Comparison of ENCODE assay signal across 21 cellular contexts in genomic region chr17:56772442-56772841, GRCh38.
DNase-seq lines count a peak whose midpoint lies in the region; ATAC-seq, FAIRE-seq and TF ChIP-seq lines count a peak whose summit lies in the region.
"Had no signal": no experiment of that assay in that cellular context is flagged by ENCODE, and none has a peak within 500 bp of the region (broad histone marks: within the 10 kb centered on the region; RNA-seq: fewer than 3 reads in every experiment).

No MANE protein-coding gene starts in this region.

- CTCF ChIA-PET in A549 (lab: Yijun Ruan, JAX): interaction anchor here (1.8 to 3.5 kb wide), 4 partner anchors 8 to 180 kb away, joined by 6 to 40 read pairs (median 11); partner anchors contain the start of gene NOG
- CTCF ChIA-PET in WTC11 (lab: Charles Lee): interaction anchor here (1.4 to 3.8 kb wide), 3 partner anchors 8 to 57 kb away, joined by 4 to 26 read pairs (median 5); no protein-coding TSS in a partner anchor

- DNase-seq in A549 (ENCODE audit: low read depth in 1 of 2, low spot score in 1 of 2) (no peak), HuH-7.5 (ENCODE audit: low spot score) (peak; percentile 47), WTC11 (ENCODE audit: low spot score) (no peak), GM03348 (ENCODE audit: low spot score) (no peak), NCI-H1694 treated with DMSO at 0.1 percent for 48 hours (lab: John Stamatoyannopoulos, UW) (no peak), anterior cingulate cortex (lab: John Stamatoyannopoulos, UW) (no peak), iPS-NIHi7 (ENCODE audit: extremely low spot score) (no peak)
- DNase-seq: 8988T; Caco-2; CD4-positive, CD25-positive, alpha-beta regulatory T cell; CD8-positive, alpha-beta T cell; DMS79; EL; GDM1; GOT3; HFFc6 had no signal

- POLR2A ChIA-PET in A549 (lab: Yijun Ruan, JAX) (no interaction called here), WTC11 (lab: Charles Lee) (no interaction called here)

- ATAC-seq in A549 (no peak), WTC11 (no peak)
- ATAC-seq: CD8-positive, alpha-beta T cell had no signal

- H3K9me3 Mint-ChIP-seq in WTC11: no peaks in the 10 kb centered on the region
- H3K9me3 Mint-ChIP-seq: CD4-positive, CD25-positive, alpha-beta regulatory T cell; CD8-positive, alpha-beta T cell; HFFc6 had no signal

- TF ChIP-seq POLR2A in A549 (IDR thresholded peaks at IDR 0.05; ENCODE audit: low read length): no peak

- H3K9me3 ChIP-seq in A549 (no peaks in the 10 kb centered on the region), liver (ENCODE audit: control insufficient read depth in 4 of 4, low read length in 3 of 4) (no peaks in the 10 kb centered on the region)
- H3K9me3 ChIP-seq: Caco-2, HAP-1 had no signal

- H3K27ac Mint-ChIP-seq in WTC11: no peak overlapping the region
- H3K27ac Mint-ChIP-seq: CD4-positive, CD25-positive, alpha-beta regulatory T cell; CD8-positive, alpha-beta T cell; HFFc6 had no signal

- 41% methylated on average over 8 of the region's 8 CpGs for WGBS in A549 (ENCODE audit: missing lambda C conversion rate)
- 26% methylated on average over 8 of the region's 8 CpGs for WGBS in liver

- H3K4me1 Mint-ChIP-seq in WTC11: no peaks in the 10 kb centered on the region

- no peak for FAIRE-seq in A549 (lab: Jason Lieb, UNC)
- FAIRE-seq: GM12892, H54 had no signal

- H3K27me3 ChIP-seq in liver (ENCODE audit: control insufficient read depth in 4 of 4, insufficient read depth in 4 of 4, low read length in 3 of 4): no peaks in the 10 kb centered on the region

- H3K27me3 Mint-ChIP-seq in WTC11 (ENCODE audit: low read depth): peaks cover 7% of the 10 kb centered on the region; the same call in 1 of the 2 replicates
- H3K27me3 Mint-ChIP-seq: CD4-positive, CD25-positive, alpha-beta regulatory T cell had no signal

- H3K9ac ChIP-seq in liver (ENCODE audit: low read depth in 1 of 2, low read length in 2 of 2): no peak overlapping the region

- no peak overlapping the region for H3K4me3 Mint-ChIP-seq in WTC11
- H3K4me3 Mint-ChIP-seq: CD4-positive, CD25-positive, alpha-beta regulatory T cell; CD8-positive, alpha-beta T cell; HFFc6 had no signal

- H3K4me2 ChIP-seq in A549: no peak overlapping the region

- TF ChIP-seq RAD21 in A549 (conservative IDR thresholded peaks at IDR 0.05 in 1 of 2, IDR thresholded peaks at IDR 0.05 in 1 of 2) (no peak), liver (IDR thresholded peaks at IDR 0.05) (no peak)

- H3K4me3 ChIP-seq in A549 (no peak overlapping the region), liver (ENCODE audit: low read depth in 1 of 3, low read length in 3 of 3) (no peak overlapping the region)
- H3K4me3 ChIP-seq: HAP-1 had no signal

- H3K27ac ChIP-seq in A549 (no peak overlapping the region), liver (ENCODE audit: low read depth in 1 of 2, low read length in 2 of 2) (no peak overlapping the region)
- H3K27ac ChIP-seq: C4-2B had no signal

- H3K36me3 Mint-ChIP-seq in WTC11: no peaks in the 10 kb centered on the region
- H3K36me3 Mint-ChIP-seq: CD4-positive, CD25-positive, alpha-beta regulatory T cell; CD8-positive, alpha-beta T cell had no signal

- TF ChIP-seq CTCF in A549 (IDR thresholded peaks at IDR 0.05) (no peak), WTC11 (IDR thresholded peaks at IDR 0.05) (no peak), liver (IDR thresholded peaks at IDR 0.05; ENCODE audit: low read depth, low read length, missing input control) (no peak)

- no peak for TF ChIP-seq EP300 in A549 (IDR thresholded peaks at IDR 0.05)

- H3K36me3 ChIP-seq in liver (ENCODE audit: control insufficient read depth in 4 of 4, insufficient read depth in 3 of 4, low read depth in 1 of 4, low read length in 3 of 4): no peaks in the 10 kb centered on the region
- H3K36me3 ChIP-seq: HAP-1 had no signal

- H3K4me1 ChIP-seq in A549 (no peaks in the 10 kb centered on the region), liver (ENCODE audit: control insufficient read depth in 4 of 4, insufficient read depth in 4 of 4, low read length in 3 of 4) (no peaks in the 10 kb centered on the region)
- H3K4me1 ChIP-seq: Caco-2, HAP-1 had no signal

TF ChIP-seq in A549, 52 proteins besides CTCF, POLR2A, EP300 and RAD21:
- peak; percentile 14 for TF ChIP-seq MAFK (IDR thresholded peaks at IDR 0.05; ENCODE audit: partially characterized antibody)
- TF ChIP-seq JUN (IDR thresholded peaks at IDR 0.05): no peak

TF ChIP-seq in WTC11, 78 proteins besides CTCF, POLR2A, EP300 and RAD21:
- TF ChIP-seq RELA (CRISPR knock-in tag; IDR thresholded peaks at IDR 0.05; ENCODE audit: borderline replicate concordance) (no peak), AR (CRISPR knock-in tag; IDR thresholded peaks at IDR 0.05) (no peak), CBFB (CRISPR knock-in tag; IDR thresholded peaks at IDR 0.05; ENCODE audit: low read depth) (no peak), ESRRA (CRISPR knock-in tag; IDR thresholded peaks at IDR 0.05; ENCODE audit: borderline replicate concordance) (no peak), RORB (CRISPR knock-in tag; IDR thresholded peaks at IDR 0.05) (no peak), JAZF1 (CRISPR knock-in tag; IDR thresholded peaks at IDR 0.05) (no peak), GABPB1 (CRISPR knock-in tag; IDR thresholded peaks at IDR 0.05) (peak; percentile 37; the same call in 1 of the 2 replicates)
TF ChIP-seq in WTC11: peak in this region for 1.

TF ChIP-seq in liver, 16 proteins besides CTCF, POLR2A, EP300 and RAD21:
- TF ChIP-seq ATF3 (IDR thresholded peaks at IDR 0.05) (no peak), RXRA (IDR thresholded peaks at IDR 0.05) (peak; percentile 13 to 46), NR2F2 (IDR thresholded peaks at IDR 0.05) (peak; percentile 15)
